In the genomic region with DNA sequence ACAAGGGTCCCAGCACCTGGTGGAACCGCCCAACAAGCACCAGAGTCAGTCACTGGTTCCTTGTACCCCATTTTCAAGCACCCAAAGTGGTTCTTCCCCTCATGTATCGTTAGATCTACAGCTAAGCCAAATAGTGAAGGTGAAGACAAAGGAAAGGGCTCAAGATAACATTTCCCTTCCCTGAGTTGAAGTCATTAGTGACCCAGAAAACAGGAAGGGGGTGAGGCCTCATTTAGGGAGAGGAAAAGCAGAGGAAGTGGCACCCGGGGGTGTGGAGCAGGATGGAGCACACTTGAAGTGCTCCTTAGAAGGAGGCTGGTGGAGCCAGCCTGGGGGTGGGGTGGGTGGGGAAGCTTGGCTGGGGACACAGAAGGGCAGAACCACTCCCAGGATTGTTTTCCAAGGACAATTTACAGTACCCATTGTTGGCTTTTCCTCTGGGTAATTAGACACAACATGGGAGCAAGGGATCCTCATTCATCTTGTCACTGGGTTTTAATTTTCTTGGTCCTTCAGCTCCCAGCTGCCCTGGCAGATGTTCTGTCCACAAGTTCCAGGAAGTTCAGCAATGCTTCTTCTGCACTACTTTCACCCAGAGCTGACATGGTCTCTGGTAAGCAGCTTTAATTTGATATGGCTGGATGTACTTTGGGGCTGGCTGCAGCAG, we compare ENCODE assay signal across 10 cellular contexts.
DNase-seq lines count a peak whose midpoint lies in the region; ATAC-seq and TF ChIP-seq lines count a peak whose summit lies in the region.
"Had no signal": no experiment of that assay in that cellular context is flagged by ENCODE, and none has a peak within 500 bp of the region (broad histone marks: within the 10 kb centered on the region; RNA-seq: fewer than 3 reads in every experiment).

No MANE protein-coding gene starts in this region.

- in situ Hi-C loops in mammary epithelial cell (cut with MboI; ENCODE audit: low sequenced_read_pairs in 2 of 2) = no loop called here

- BruUV-seq in mammary epithelial cell (replicated peaks; lab: Mats Ljungman, UMichigan) = no TSS peak

- H3K27ac ChIP-seq in DND-41 (ENCODE audit: low read length) (peak overlapping the region; percentile 85), mammary epithelial cell (ENCODE audit: insufficient read depth, low read depth, low read length) (no peak overlapping the region), neutrophil (peak overlapping the region; percentile 95)

- ATAC-seq in DND-41 (ENCODE audit: insufficient read depth, low read depth) (peak; percentile 41), HG03196 (IDR thresholded peaks at IDR 0.05; ENCODE audit: unreplicated experiment) (no peak), GM21737 (IDR thresholded peaks at IDR 0.05; ENCODE audit: unreplicated experiment) (no peak), HG03045 (IDR thresholded peaks at IDR 0.05; ENCODE audit: unreplicated experiment) (no peak), HG03159 (IDR thresholded peaks at IDR 0.05; ENCODE audit: unreplicated experiment) (no peak)

- H2AFZ ChIP-seq in DND-41 (ENCODE audit: low read depth, low read length) (peak overlapping the region; percentile 40), mammary epithelial cell (ENCODE audit: low read depth, low read length) (peak overlapping the region; percentile 11)

- CTCF ChIA-PET in mammary epithelial cell (lab: Charles Lee; ENCODE audit: low non-redundant PET) = no interaction called here

- WGBS in mammary epithelial cell (ENCODE audit: low coverage, missing lambda C conversion rate) = 77% methylated on average over 3 of the region's 3 CpGs

- intact Hi-C loops in mammary epithelial cell (cut with micrococcal nuclease) = no loop called here

- peak overlapping the region in 1 of 2 experiments; percentile 28; a peak in 1 of 4 replicates for H3K4me3 ChIP-seq in DND-41 (ENCODE audit: low read depth in 1 of 2, low read length in 2 of 2)
- no peak overlapping the region for H3K4me3 ChIP-seq in mammary epithelial cell (replicated peaks in 1 of 3; ENCODE audit: insufficient read depth in 1 of 3, low read depth in 2 of 3, low read length in 3 of 3)
- no peak overlapping the region for H3K4me3 ChIP-seq in neutrophil (ENCODE audit: low read depth in 1 of 2, low read length in 1 of 2)

- dilution Hi-C loops in mammary epithelial cell (cut with HindIII; ENCODE audit: low sequenced_read_pairs) = no loop called here

- DNase-seq in DND-41 (peak; percentile 56), NCI-H2081 (lab: John Stamatoyannopoulos, UW) (peak; percentile 4 to 28), mammary epithelial cell (no peak)
- DNase-seq: activated CD8-positive, alpha-beta memory T cell treated with anti-CD3 and anti-CD28 coated beads, Interleukin-2, amount 50 U/mL, for 4 hours; hypothalamus had no signal

- H3K27me3 ChIP-seq in DND-41 (ENCODE audit: insufficient read depth, low read length, poor library complexity) (no peaks in the 10 kb centered on the region), mammary epithelial cell (ENCODE audit: insufficient read depth, low read length) (no peaks in the 10 kb centered on the region), neutrophil (no peaks in the 10 kb centered on the region)

- peaks cover 48% of the 10 kb centered on the region for H3K4me1 ChIP-seq in DND-41 (ENCODE audit: insufficient read depth, low read length)
- peaks cover 49% of the 10 kb centered on the region for H3K4me1 ChIP-seq in mammary epithelial cell (ENCODE audit: insufficient read depth, low read length)
- peaks cover 75 to 82% of the 10 kb centered on the region in 2 experiments for H3K4me1 ChIP-seq in neutrophil (ENCODE audit: control insufficient read depth in 1 of 2, insufficient read depth in 1 of 2, low read depth in 1 of 2, low read length in 1 of 2)

- H3K36me3 ChIP-seq in DND-41 (ENCODE audit: insufficient read depth, low read length) (no peaks in the 10 kb centered on the region), mammary epithelial cell (ENCODE audit: insufficient read depth, low read length) (no peaks in the 10 kb centered on the region), neutrophil (no peaks in the 10 kb centered on the region)

- no peaks in the 10 kb centered on the region for H3K9me3 ChIP-seq in DND-41 (ENCODE audit: insufficient read depth, low read length, severe bottlenecking)
- no peaks in the 10 kb centered on the region for H3K9me3 ChIP-seq in mammary epithelial cell (replicated peaks; ENCODE audit: insufficient read depth, low read length)
- H3K9me3 ChIP-seq in neutrophil = no peaks in the 10 kb centered on the region

- H3K79me2 ChIP-seq in DND-41 (ENCODE audit: insufficient read depth, low read length) = no peaks in the 10 kb centered on the region
- H3K79me2 ChIP-seq in mammary epithelial cell (ENCODE audit: insufficient read depth, low read length) = no peaks in the 10 kb centered on the region

- no peak for TF ChIP-seq CTCF in DND-41 (IDR thresholded peaks at IDR 0.05; ENCODE audit: borderline replicate concordance, extremely low read depth, low read length, poor library complexity, severe bottlenecking)
- no peak for TF ChIP-seq CTCF in mammary epithelial cell (conservative IDR thresholded peaks at IDR 0.05 in 1 of 2, IDR thresholded peaks at IDR 0.05 in 1 of 2; ENCODE audit: extremely low read depth in 1 of 2, insufficient read depth in 1 of 2, low read depth in 1 of 2, low read length in 2 of 2)
- no peak for TF ChIP-seq CTCF in neutrophil (IDR thresholded peaks at IDR 0.05)

- peak overlapping the region; percentile 50 for H3K4me2 ChIP-seq in DND-41 (ENCODE audit: insufficient read depth, low read length)
- H3K4me2 ChIP-seq in mammary epithelial cell (ENCODE audit: insufficient read depth, low read depth, low read length) = no peak overlapping the region

- no peaks in the 10 kb centered on the region for H4K20me1 ChIP-seq in DND-41 (ENCODE audit: insufficient read depth, low read length)
- H4K20me1 ChIP-seq in mammary epithelial cell (ENCODE audit: insufficient read depth, low read length) = no peaks in the 10 kb centered on the region

- H3K9ac ChIP-seq in DND-41 (ENCODE audit: low read depth, low read length) (peak overlapping the region; percentile 44), mammary epithelial cell (ENCODE audit: insufficient read depth, low read length) (no peak overlapping the region)
